Comparison of ENCODE assay signal across 1 cellular context in genomic region chr3:32947466-32948238, GRCh38.
TF ChIP-seq lines count a peak whose summit lies in the region.

No MANE protein-coding gene starts in this region.

TF ChIP-seq in HepG2, 621 proteins besides CTCF, POLR2A, EP300 and RAD21 (continued from another document and continues in another):
- TF ChIP-seq HIC2 (CRISPR knock-in tag; IDR thresholded peaks at IDR 0.05; ENCODE audit: low read depth) (0 out of 2 replicates have a peak, but pooled peaks have one; percentile 10), SALL2 (CRISPR knock-in tag; IDR thresholded peaks at IDR 0.05) (peak; percentile 54; the same call in 1 of the 2 replicates), ZNF614 (CRISPR knock-in tag; IDR thresholded peaks at IDR 0.05; ENCODE audit: borderline replicate concordance) (peak; percentile 68; the same call in 1 of the 2 replicates), RAD51 (IDR thresholded peaks at IDR 0.05; ENCODE audit: borderline replicate concordance) (no peak), FOXK1 (CRISPR knock-in tag; IDR thresholded peaks at IDR 0.05; ENCODE audit: borderline replicate concordance, low read depth) (peak; percentile 60; the same call in 1 of the 2 replicates), ADNP (CRISPR knock-in tag; IDR thresholded peaks at IDR 0.05) (no peak), MTERF4 (CRISPR knock-in tag; IDR thresholded peaks at IDR 0.05) (0 out of 2 replicates have a peak, but pooled peaks have one; percentile 51), ZNF672 (CRISPR knock-in tag; IDR thresholded peaks at IDR 0.05) (no peak), ERF (CRISPR knock-in tag; IDR thresholded peaks at IDR 0.05) (peak; percentile 65; the same call in 1 of the 2 replicates), ZFAT (CRISPR knock-in tag; conservative IDR thresholded peaks at IDR 0.05) (no peak), KDM6A (CRISPR knock-in tag; IDR thresholded peaks at IDR 0.05; ENCODE audit: low read depth) (no peak), PCBP1 (IDR thresholded peaks at IDR 0.05; ENCODE audit: borderline replicate concordance, low read depth, low read length) (no peak), NR2F6 (IDR thresholded peaks at IDR 0.05) (no peak), NR2F6 (CRISPR knock-in tag; IDR thresholded peaks at IDR 0.05) (peak; percentile 51; the same call in 1 of the 2 replicates), ZNF234 (CRISPR knock-in tag; conservative IDR thresholded peaks at IDR 0.05) (no peak), MTF2 (CRISPR knock-in tag; IDR thresholded peaks at IDR 0.05; ENCODE audit: borderline replicate concordance) (no peak), SYNCRIP (IDR thresholded peaks at IDR 0.05; ENCODE audit: insufficient read depth, low read depth, low read length) (no peak), ZNF274 (CRISPR knock-in tag; IDR thresholded peaks at IDR 0.05) (no peak), FOSL1 (CRISPR knock-in tag; IDR thresholded peaks at IDR 0.05; ENCODE audit: borderline replicate concordance) (no peak), KLF15 (CRISPR knock-in tag; IDR thresholded peaks at IDR 0.05; ENCODE audit: borderline replicate concordance) (no peak), KLF12 (CRISPR knock-in tag; IDR thresholded peaks at IDR 0.05; ENCODE audit: borderline replicate concordance) (no peak), CENPX (CRISPR knock-in tag; IDR thresholded peaks at IDR 0.05) (no peak), SP140L (CRISPR knock-in tag; IDR thresholded peaks at IDR 0.05; ENCODE audit: borderline replicate concordance) (no peak), NCOA1 (CRISPR knock-in tag; IDR thresholded peaks at IDR 0.05) (no peak), HINFP (CRISPR knock-in tag; IDR thresholded peaks at IDR 0.05; ENCODE audit: low read depth) (no peak), ARID5B (CRISPR knock-in tag; IDR thresholded peaks at IDR 0.05) (peak; percentile 92), MAFF (IDR thresholded peaks at IDR 0.05; ENCODE audit: low read depth, low read length) (0 out of 2 replicates have a peak, but pooled peaks have one; percentile 3), ATF1 (CRISPR knock-in tag; IDR thresholded peaks at IDR 0.05) (no peak), ZNF703 (CRISPR knock-in tag; IDR thresholded peaks at IDR 0.05; ENCODE audit: borderline replicate concordance) (no peak), HNRNPL (IDR thresholded peaks at IDR 0.05; ENCODE audit: low read depth, low read length) (no peak)
- TF ChIP-seq, protein P1, sequence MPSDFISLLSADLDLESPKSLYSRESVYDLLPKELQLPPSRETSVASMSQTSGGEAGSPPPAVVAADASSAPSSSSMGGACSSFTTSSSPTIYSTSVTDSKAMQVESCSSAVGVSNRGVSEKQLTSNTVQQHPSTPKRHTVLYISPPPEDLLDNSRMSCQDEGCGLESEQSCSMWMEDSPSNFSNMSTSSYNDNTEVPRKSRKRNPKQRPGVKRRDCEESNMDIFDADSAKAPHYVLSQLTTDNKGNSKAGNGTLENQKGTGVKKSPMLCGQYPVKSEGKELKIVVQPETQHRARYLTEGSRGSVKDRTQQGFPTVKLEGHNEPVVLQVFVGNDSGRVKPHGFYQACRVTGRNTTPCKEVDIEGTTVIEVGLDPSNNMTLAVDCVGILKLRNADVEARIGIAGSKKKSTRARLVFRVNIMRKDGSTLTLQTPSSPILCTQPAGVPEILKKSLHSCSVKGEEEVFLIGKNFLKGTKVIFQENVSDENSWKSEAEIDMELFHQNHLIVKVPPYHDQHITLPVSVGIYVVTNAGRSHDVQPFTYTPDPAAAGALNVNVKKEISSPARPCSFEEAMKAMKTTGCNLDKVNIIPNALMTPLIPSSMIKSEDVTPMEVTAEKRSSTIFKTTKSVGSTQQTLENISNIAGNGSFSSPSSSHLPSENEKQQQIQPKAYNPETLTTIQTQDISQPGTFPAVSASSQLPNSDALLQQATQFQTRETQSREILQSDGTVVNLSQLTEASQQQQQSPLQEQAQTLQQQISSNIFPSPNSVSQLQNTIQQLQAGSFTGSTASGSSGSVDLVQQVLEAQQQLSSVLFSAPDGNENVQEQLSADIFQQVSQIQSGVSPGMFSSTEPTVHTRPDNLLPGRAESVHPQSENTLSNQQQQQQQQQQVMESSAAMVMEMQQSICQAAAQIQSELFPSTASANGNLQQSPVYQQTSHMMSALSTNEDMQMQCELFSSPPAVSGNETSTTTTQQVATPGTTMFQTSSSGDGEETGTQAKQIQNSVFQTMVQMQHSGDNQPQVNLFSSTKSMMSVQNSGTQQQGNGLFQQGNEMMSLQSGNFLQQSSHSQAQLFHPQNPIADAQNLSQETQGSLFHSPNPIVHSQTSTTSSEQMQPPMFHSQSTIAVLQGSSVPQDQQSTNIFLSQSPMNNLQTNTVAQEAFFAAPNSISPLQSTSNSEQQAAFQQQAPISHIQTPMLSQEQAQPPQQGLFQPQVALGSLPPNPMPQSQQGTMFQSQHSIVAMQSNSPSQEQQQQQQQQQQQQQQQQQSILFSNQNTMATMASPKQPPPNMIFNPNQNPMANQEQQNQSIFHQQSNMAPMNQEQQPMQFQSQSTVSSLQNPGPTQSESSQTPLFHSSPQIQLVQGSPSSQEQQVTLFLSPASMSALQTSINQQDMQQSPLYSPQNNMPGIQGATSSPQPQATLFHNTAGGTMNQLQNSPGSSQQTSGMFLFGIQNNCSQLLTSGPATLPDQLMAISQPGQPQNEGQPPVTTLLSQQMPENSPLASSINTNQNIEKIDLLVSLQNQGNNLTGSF (CRISPR knock-in tag; IDR thresholded peaks at IDR 0.05), result no peak
- TF ChIP-seq, protein P2, sequence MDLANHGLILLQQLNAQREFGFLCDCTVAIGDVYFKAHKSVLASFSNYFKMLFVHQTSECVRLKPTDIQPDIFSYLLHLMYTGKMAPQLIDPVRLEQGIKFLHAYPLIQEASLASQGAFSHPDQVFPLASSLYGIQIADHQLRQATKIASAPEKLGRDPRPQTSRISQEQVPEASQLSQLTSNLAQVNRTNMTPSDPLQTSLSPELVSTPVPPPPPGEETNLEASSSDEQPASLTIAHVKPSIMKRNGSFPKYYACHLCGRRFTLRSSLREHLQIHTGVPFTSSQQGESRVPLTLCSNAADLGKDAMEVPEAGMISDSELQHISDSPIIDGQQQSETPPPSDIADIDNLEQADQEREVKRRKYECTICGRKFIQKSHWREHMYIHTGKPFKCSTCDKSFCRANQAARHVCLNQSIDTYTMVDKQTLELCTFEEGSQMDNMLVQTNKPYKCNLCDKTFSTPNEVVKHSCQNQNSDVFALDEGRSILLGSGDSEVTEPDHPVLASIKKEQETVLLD (CRISPR knock-in tag; IDR thresholded peaks at IDR 0.05; ENCODE audit: low read depth), result no peak
- TF ChIP-seq, protein P3, sequence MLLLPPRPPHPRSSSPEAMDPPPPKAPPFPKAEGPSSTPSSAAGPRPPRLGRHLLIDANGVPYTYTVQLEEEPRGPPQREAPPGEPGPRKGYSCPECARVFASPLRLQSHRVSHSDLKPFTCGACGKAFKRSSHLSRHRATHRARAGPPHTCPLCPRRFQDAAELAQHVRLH (CRISPR knock-in tag; IDR thresholded peaks at IDR 0.05; ENCODE audit: borderline replicate concordance, low read depth), result peak; percentile 68; the same call in 1 of the 2 replicates
- TF ChIP-seq, protein P4, sequence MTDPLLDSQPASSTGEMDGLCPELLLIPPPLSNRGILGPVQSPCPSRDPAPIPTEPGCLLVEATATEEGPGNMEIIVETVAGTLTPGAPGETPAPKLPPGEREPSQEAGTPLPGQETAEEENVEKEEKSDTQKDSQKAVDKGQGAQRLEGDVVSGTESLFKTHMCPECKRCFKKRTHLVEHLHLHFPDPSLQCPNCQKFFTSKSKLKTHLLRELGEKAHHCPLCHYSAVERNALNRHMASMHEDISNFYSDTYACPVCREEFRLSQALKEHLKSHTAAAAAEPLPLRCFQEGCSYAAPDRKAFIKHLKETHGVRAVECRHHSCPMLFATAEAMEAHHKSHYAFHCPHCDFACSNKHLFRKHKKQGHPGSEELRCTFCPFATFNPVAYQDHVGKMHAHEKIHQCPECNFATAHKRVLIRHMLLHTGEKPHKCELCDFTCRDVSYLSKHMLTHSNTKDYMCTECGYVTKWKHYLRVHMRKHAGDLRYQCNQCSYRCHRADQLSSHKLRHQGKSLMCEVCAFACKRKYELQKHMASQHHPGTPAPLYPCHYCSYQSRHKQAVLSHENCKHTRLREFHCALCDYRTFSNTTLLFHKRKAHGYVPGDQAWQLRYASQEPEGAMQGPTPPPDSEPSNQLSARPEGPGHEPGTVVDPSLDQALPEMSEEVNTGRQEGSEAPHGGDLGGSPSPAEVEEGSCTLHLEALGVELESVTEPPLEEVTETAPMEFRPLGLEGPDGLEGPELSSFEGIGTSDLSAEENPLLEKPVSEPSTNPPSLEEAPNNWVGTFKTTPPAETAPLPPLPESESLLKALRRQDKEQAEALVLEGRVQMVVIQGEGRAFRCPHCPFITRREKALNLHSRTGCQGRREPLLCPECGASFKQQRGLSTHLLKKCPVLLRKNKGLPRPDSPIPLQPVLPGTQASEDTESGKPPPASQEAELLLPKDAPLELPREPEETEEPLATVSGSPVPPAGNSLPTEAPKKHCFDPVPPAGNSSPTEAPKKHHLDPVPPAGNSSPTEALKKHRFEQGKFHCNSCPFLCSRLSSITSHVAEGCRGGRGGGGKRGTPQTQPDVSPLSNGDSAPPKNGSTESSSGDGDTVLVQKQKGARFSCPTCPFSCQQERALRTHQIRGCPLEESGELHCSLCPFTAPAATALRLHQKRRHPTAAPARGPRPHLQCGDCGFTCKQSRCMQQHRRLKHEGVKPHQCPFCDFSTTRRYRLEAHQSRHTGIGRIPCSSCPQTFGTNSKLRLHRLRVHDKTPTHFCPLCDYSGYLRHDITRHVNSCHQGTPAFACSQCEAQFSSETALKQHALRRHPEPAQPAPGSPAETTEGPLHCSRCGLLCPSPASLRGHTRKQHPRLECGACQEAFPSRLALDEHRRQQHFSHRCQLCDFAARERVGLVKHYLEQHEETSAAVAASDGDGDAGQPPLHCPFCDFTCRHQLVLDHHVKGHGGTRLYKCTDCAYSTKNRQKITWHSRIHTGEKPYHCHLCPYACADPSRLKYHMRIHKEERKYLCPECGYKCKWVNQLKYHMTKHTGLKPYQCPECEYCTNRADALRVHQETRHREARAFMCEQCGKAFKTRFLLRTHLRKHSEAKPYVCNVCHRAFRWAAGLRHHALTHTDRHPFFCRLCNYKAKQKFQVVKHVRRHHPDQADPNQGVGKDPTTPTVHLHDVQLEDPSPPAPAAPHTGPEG (CRISPR knock-in tag; IDR thresholded peaks at IDR 0.05), result no peak
